In genomic region chr19:49097453-49098288, GRCh38 we compare ENCODE assay signal across 1 cellular context.
TF ChIP-seq lines count a peak whose summit lies in the region.

No MANE protein-coding gene starts in this region.

TF ChIP-seq in HepG2, 621 proteins besides CTCF, POLR2A, EP300 and RAD21:
- TF ChIP-seq XRCC5 (optimal IDR thresholded peaks at IDR 0.05; ENCODE audit: low read length) (peak; percentile 75), ERF (CRISPR knock-in tag; IDR thresholded peaks at IDR 0.05) (0 out of 2 replicates have a peak, but pooled peaks have one; percentile 20), ZFP90 (CRISPR knock-in tag; IDR thresholded peaks at IDR 0.05; ENCODE audit: borderline replicate concordance) (0 out of 2 replicates have a peak, but pooled peaks have one; percentile 33), ZNF687 (CRISPR knock-in tag; IDR thresholded peaks at IDR 0.05) (peak; percentile 24; the same call in 1 of the 2 replicates), ZNF10 (CRISPR knock-in tag; IDR thresholded peaks at IDR 0.05; ENCODE audit: borderline replicate concordance, low read depth) (no peak), STAG1 (CRISPR knock-in tag; IDR thresholded peaks at IDR 0.05) (peak; percentile 90), SP4 (CRISPR knock-in tag; IDR thresholded peaks at IDR 0.05) (0 out of 2 replicates have a peak, but pooled peaks have one; percentile 34), SMC3 (IDR thresholded peaks at IDR 0.05; ENCODE audit: low read length) (peak; percentile 68), SP1 (IDR thresholded peaks at IDR 0.05) (no peak), SP1 (CRISPR knock-in tag; IDR thresholded peaks at IDR 0.05) (0 out of 2 replicates have a peak, but pooled peaks have one; percentile 6), ELF1 (CRISPR knock-in tag; IDR thresholded peaks at IDR 0.05) (no peak), HMGXB4 (CRISPR knock-in tag; IDR thresholded peaks at IDR 0.05; ENCODE audit: borderline replicate concordance in 1 of 2, low read depth in 1 of 2) (0 out of 4 replicates have a peak, but pooled peaks of 1 of the 2 experiments have one; percentile 32), EED (CRISPR knock-in tag; IDR thresholded peaks at IDR 0.05) (peak; percentile 64; the same call in 1 of the 2 replicates), MED1 (CRISPR knock-in tag; IDR thresholded peaks at IDR 0.05) (0 out of 2 replicates have a peak, but pooled peaks have one; percentile 29), JUNB (CRISPR knock-in tag; IDR thresholded peaks at IDR 0.05; ENCODE audit: borderline replicate concordance) (no peak), SALL1 (CRISPR knock-in tag; IDR thresholded peaks at IDR 0.05) (peak; percentile 22; the same call in 1 of the 2 replicates), SP2 (CRISPR knock-in tag; IDR thresholded peaks at IDR 0.05) (no peak), ZNF264 (CRISPR knock-in tag; IDR thresholded peaks at IDR 0.05) (no peak), TFAP4 (IDR thresholded peaks at IDR 0.05; ENCODE audit: borderline replicate concordance, low read depth) (peak; percentile 18; the same call in 1 of the 2 replicates), FOXA1 (IDR thresholded peaks at IDR 0.05) (no peak), FOXA1 (CRISPR knock-in tag; IDR thresholded peaks at IDR 0.05) (0 out of 2 replicates have a peak, but pooled peaks have one; percentile 9), SAP130 (CRISPR knock-in tag; IDR thresholded peaks at IDR 0.05; ENCODE audit: low read depth) (peak; percentile 45; the same call in 1 of the 2 replicates), ZNF367 (CRISPR knock-in tag; IDR thresholded peaks at IDR 0.05; ENCODE audit: borderline replicate concordance) (0 out of 2 replicates have a peak, but pooled peaks have one; percentile 22), RBM22 (optimal IDR thresholded peaks at IDR 0.05; ENCODE audit: low read length) (peak; percentile 43), SMAD3 (CRISPR knock-in tag; IDR thresholded peaks at IDR 0.05) (0 out of 2 replicates have a peak, but pooled peaks have one; percentile 18)
- TF ChIP-seq, protein P1, sequence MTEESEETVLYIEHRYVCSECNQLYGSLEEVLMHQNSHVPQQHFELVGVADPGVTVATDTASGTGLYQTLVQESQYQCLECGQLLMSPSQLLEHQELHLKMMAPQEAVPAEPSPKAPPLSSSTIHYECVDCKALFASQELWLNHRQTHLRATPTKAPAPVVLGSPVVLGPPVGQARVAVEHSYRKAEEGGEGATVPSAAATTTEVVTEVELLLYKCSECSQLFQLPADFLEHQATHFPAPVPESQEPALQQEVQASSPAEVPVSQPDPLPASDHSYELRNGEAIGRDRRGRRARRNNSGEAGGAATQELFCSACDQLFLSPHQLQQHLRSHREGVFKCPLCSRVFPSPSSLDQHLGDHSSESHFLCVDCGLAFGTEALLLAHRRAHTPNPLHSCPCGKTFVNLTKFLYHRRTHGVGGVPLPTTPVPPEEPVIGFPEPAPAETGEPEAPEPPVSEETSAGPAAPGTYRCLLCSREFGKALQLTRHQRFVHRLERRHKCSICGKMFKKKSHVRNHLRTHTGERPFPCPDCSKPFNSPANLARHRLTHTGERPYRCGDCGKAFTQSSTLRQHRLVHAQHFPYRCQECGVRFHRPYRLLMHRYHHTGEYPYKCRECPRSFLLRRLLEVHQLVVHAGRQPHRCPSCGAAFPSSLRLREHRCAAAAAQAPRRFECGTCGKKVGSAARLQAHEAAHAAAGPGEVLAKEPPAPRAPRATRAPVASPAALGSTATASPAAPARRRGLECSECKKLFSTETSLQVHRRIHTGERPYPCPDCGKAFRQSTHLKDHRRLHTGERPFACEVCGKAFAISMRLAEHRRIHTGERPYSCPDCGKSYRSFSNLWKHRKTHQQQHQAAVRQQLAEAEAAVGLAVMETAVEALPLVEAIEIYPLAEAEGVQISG (CRISPR knock-in tag; IDR thresholded peaks at IDR 0.05): peak; percentile 29; the same call in 1 of the 2 replicates
